In genomic region chr4:39353478-39354177, GRCh38 we compare ENCODE assay signal across 8 cellular contexts. TPM values are rescaled to one million over a fixed set of nuclear protein-coding genes. Genes with fewer than 3 reads are reported as not detected.
DNase-seq lines count a peak whose midpoint lies in the region; ATAC-seq and TF ChIP-seq lines count a peak whose summit lies in the region.

No MANE protein-coding gene starts in this region.

- H3K36me3 ChIP-seq in GM23338 (ENCODE audit: insufficient read depth) (peaks cover 4% of the 10 kb centered on the region; the same call in 1 of the 2 replicates), MM.1S (replicated peaks; ENCODE audit: insufficient read depth, low read length) (no peaks in the 10 kb centered on the region; the same call in none of the 2 replicates), spleen (peaks cover 0 to 29% (median 18%) of the 10 kb centered on the region in 6 donors)

- DNase-seq in GM23338 (ENCODE audit: low spot score) (no peak), MM.1S (peak; percentile 93), right cardiac atrium (no peak), spleen (no peak), C1 segment of cervical spinal cord (lab: John Stamatoyannopoulos, UW) (no peak), NCI-H2171 treated with DMSO at 0.1 percent for 48 hours (lab: John Stamatoyannopoulos, UW) (no peak)
- DNase-seq in activated naive CD8-positive, alpha-beta T cell treated with anti-CD3 and anti-CD28 coated beads, Interleukin-2, amount 50 U/mL, for 24 hours = no peak

- peak overlapping the region; percentile 15; the same call in 1 of the 2 replicates for H3K27ac Mint-ChIP-seq in GM23338
- peak overlapping the region; percentile 100 for H3K27ac Mint-ChIP-seq in activated naive CD8-positive, alpha-beta T cell treated with anti-CD3 and anti-CD28 coated beads, Interleukin-2, amount 50 U/mL, for 24 hours

- H3K27me3 Mint-ChIP-seq in GM23338 (ENCODE audit: insufficient read depth, low read depth, poor library complexity) = peaks cover 2% of the 10 kb centered on the region
- H3K27me3 Mint-ChIP-seq in activated naive CD8-positive, alpha-beta T cell treated with anti-CD3 and anti-CD28 coated beads, Interleukin-2, amount 50 U/mL, for 24 hours = no peaks in the 10 kb centered on the region

- H3K4me3 ChIP-seq in GM23338 (no peak overlapping the region), MM.1S (ENCODE audit: low read length) (peak overlapping the region; percentile 55), right cardiac atrium (ENCODE audit: low read length) (peak overlapping the region; percentile 60), spleen (peak overlapping the region in 6 of 8 donors; percentile 6 to 56 (median 20))

- no peak overlapping the region for H3K4me3 Mint-ChIP-seq in GM23338
- H3K4me3 Mint-ChIP-seq in activated naive CD8-positive, alpha-beta T cell treated with anti-CD3 and anti-CD28 coated beads, Interleukin-2, amount 50 U/mL, for 24 hours = peak overlapping the region; percentile 80

- TF ChIP-seq POLR2A in spleen (IDR thresholded peaks at IDR 0.05) = no peak

- H3K4me1 ChIP-seq in GM23338 (ENCODE audit: insufficient read depth) (no peaks in the 10 kb centered on the region), MM.1S (ENCODE audit: low read length) (peaks cover 43% of the 10 kb centered on the region), right cardiac atrium (ENCODE audit: control insufficient read depth, insufficient read depth, low read length) (no peaks in the 10 kb centered on the region), spleen (peaks cover 29 to 74% (median 66%) of the 10 kb centered on the region in 6 donors)

- peaks cover 24% of the 10 kb centered on the region; the same call in 2 of the 3 replicates for H3K36me3 Mint-ChIP-seq in GM23338 (ENCODE audit: low read depth)
- peaks cover 50% of the 10 kb centered on the region for H3K36me3 Mint-ChIP-seq in activated naive CD8-positive, alpha-beta T cell treated with anti-CD3 and anti-CD28 coated beads, Interleukin-2, amount 50 U/mL, for 24 hours (ENCODE audit: low read depth)

- H3F3A ChIP-seq in GM23338 (replicated peaks; ENCODE audit: low read depth) (no peaks in the 10 kb centered on the region), MM.1S (ENCODE audit: insufficient read depth, low read length) (peaks cover 47% of the 10 kb centered on the region)

- TF ChIP-seq CTCF in GM23338 (conservative IDR thresholded peaks at IDR 0.05; ENCODE audit: low read depth in 2 of 2) = no peak
- TF ChIP-seq CTCF in MM.1S (IDR thresholded peaks at IDR 0.05; ENCODE audit: low read length) = no peak
- TF ChIP-seq CTCF in spleen (IDR thresholded peaks at IDR 0.05 in 8 of 11, conservative IDR thresholded peaks at IDR 0.05 in 3 of 11) = no peak

- H3K27me3 ChIP-seq in GM23338 (ENCODE audit: insufficient read depth) = no peaks in the 10 kb centered on the region
- no peaks in the 10 kb centered on the region for H3K27me3 ChIP-seq in MM.1S (replicated peaks; ENCODE audit: insufficient read depth, low read length)
- no peaks in the 10 kb centered on the region for H3K27me3 ChIP-seq in right cardiac atrium (ENCODE audit: control insufficient read depth, insufficient read depth)
- no peaks in the 10 kb centered on the region for H3K27me3 ChIP-seq in spleen (replicated peaks in 1 of 7)

- H2AFZ ChIP-seq in GM23338 (no peak overlapping the region), MM.1S (ENCODE audit: low read length) (no peak overlapping the region)

- H3K27ac ChIP-seq in GM23338 (ENCODE audit: low read depth) = no peak overlapping the region
- H3K27ac ChIP-seq in MM.1S (ENCODE audit: low read length) = peak overlapping the region; percentile 90
- H3K27ac ChIP-seq in right cardiac atrium (ENCODE audit: low read length) = no peak overlapping the region
- peak overlapping the region; percentile 73 to 91 (median 86) for H3K27ac ChIP-seq in spleen

- ATAC-seq in GM18498 (IDR thresholded peaks at IDR 0.05; ENCODE audit: unreplicated experiment) (peak; percentile 70), GM23338 (no peak), right cardiac atrium (peak; percentile 84 to 89)
- ATAC-seq in activated naive CD8-positive, alpha-beta T cell treated with anti-CD3 and anti-CD28 coated beads, Interleukin-2, amount 50 U/mL, for 24 hours = peak; percentile 86

- H3K4me1 Mint-ChIP-seq in GM23338 = peaks cover 6% of the 10 kb centered on the region
- H3K4me1 Mint-ChIP-seq in activated naive CD8-positive, alpha-beta T cell treated with anti-CD3 and anti-CD28 coated beads, Interleukin-2, amount 50 U/mL, for 24 hours = peaks cover 88% of the 10 kb centered on the region

- intact Hi-C loops in right cardiac atrium (cut with DNase I) = no loop called here
- intact Hi-C loops in spleen (cut with DNase I; ENCODE audit: low total_unique reads) = no loop called here

- no peaks in the 10 kb centered on the region for H3K9me2 ChIP-seq in GM23338 (ENCODE audit: insufficient read depth)
- H3K9me2 ChIP-seq in MM.1S (replicated peaks; ENCODE audit: insufficient read depth, low read length) = no peaks in the 10 kb centered on the region

- WGBS in right cardiac atrium = 16% methylated on average over 5 of the region's 5 CpGs
- WGBS in spleen, 5 donors = 0 to 3% (median 2%) methylated on average over 5 of the region's 5 CpGs

- no peaks in the 10 kb centered on the region for H3K9me3 Mint-ChIP-seq in GM23338
- H3K9me3 Mint-ChIP-seq in activated naive CD8-positive, alpha-beta T cell treated with anti-CD3 and anti-CD28 coated beads, Interleukin-2, amount 50 U/mL, for 24 hours = peaks cover 7% of the 10 kb centered on the region

- H3K9ac ChIP-seq in MM.1S (ENCODE audit: low read length) = peak overlapping the region; percentile 63

- H3K79me2 ChIP-seq in GM23338 (replicated peaks; ENCODE audit: insufficient read depth) = peaks cover 93% of the 10 kb centered on the region
- peaks cover 94% of the 10 kb centered on the region for H3K79me2 ChIP-seq in MM.1S (ENCODE audit: low read length)

- no peaks in the 10 kb centered on the region for H3K9me3 ChIP-seq in MM.1S (replicated peaks; ENCODE audit: insufficient read depth, low read length)
- no peaks in the 10 kb centered on the region for H3K9me3 ChIP-seq in right cardiac atrium (ENCODE audit: control insufficient read depth, low read length)
- H3K9me3 ChIP-seq in spleen = peaks cover 0 to 16% (median 14%) of the 10 kb centered on the region in 8 donors

- no peak overlapping the region for H3K4me2 ChIP-seq in GM23338
- H3K4me2 ChIP-seq in MM.1S (ENCODE audit: low read depth, low read length) = peak overlapping the region; percentile 94

- H4K20me1 ChIP-seq in GM23338 (replicated peaks; ENCODE audit: insufficient read depth) = peaks cover 29% of the 10 kb centered on the region
- H4K20me1 ChIP-seq in MM.1S (ENCODE audit: insufficient read depth, low read length) = peaks cover 8% of the 10 kb centered on the region; the same call in 1 of the 2 replicates

RNA-seq across cellular contexts. Expression of gene RFC1, which starts 12.5 kb away (rescaled TPM):
- total RNA-seq in GM23338 (2014; rRNA removed; shearing (Covaris generic)) = 70.5 and 75.8 TPM in 2 replicates
- polyA plus RNA-seq in GM23338 (2016; fragmentation: Nextera tagmentation; extraction: Ambion mirVana) (194 and 228 TPM in 2 replicates), right cardiac atrium (11.2 TPM), spleen (10 to 100 TPM in 2 of 3 donors, 1 to 10 TPM in 1; 8.0 to 11.1 (median 10.9) TPM)
- total RNA-seq in right cardiac atrium (10 to 100 TPM; 30.6 to 37.5 (median 33.5) TPM), spleen (10 to 100 TPM; 32.5 to 54.9 (median 44.4) TPM)

RNA-seq across cellular contexts. Expression of gene KLB, which starts 53.1 kb away (rescaled TPM):
- total RNA-seq in GM23338 (2014; rRNA removed; shearing (Covaris generic)) = 0.03 TPM in 1 of 2 replicates, not detected in the other
- polyA plus RNA-seq in GM23338 (2016; fragmentation: Nextera tagmentation; extraction: Ambion mirVana) (0.19 and 0.21 TPM in 2 replicates), right cardiac atrium (0.32 TPM), spleen (not detected)
- total RNA-seq in right cardiac atrium (under 1 TPM; 0.03 to 0.28 (median 0.06) TPM), spleen (under 1 TPM in 1 of 7 donors, not detected in 6; 0.03 TPM)

Comparison
In these comparisons a context has a peak if more than half of its experiments do, and no peak if none do; other contexts are left out.
1. H3K27ac ChIP-seq: peak in MM.1S (single experiment) and spleen (8 of 8); none in GM23338 (single experiment) and right cardiac atrium (single experiment).